1 cellular context compared by ENCODE assay signal in the genomic region with DNA sequence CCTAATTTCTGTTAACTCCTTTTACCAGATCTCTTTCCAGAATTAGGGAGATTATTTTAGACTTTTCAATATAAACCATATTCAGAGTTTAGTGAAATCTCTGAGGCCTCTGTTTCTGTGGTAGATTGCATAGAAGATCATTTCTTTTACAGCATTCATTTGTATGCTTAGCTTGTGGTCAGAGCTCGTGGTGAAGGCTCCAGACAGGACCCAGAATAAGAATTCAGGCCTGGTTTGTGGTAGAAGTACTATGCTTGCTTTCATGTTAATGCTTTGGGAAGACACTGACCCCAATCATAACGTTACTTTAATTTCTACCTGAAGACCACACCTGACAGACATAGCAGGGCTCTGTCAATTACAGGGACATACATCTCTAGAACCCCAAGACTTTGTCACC.
TF ChIP-seq lines count a peak whose summit lies in the region.

No MANE protein-coding gene starts in this region.

TF ChIP-seq in GM23338, 12 proteins besides CTCF, POLR2A, EP300 and RAD21 (continued from another document):
- TF ChIP-seq, protein P1, sequence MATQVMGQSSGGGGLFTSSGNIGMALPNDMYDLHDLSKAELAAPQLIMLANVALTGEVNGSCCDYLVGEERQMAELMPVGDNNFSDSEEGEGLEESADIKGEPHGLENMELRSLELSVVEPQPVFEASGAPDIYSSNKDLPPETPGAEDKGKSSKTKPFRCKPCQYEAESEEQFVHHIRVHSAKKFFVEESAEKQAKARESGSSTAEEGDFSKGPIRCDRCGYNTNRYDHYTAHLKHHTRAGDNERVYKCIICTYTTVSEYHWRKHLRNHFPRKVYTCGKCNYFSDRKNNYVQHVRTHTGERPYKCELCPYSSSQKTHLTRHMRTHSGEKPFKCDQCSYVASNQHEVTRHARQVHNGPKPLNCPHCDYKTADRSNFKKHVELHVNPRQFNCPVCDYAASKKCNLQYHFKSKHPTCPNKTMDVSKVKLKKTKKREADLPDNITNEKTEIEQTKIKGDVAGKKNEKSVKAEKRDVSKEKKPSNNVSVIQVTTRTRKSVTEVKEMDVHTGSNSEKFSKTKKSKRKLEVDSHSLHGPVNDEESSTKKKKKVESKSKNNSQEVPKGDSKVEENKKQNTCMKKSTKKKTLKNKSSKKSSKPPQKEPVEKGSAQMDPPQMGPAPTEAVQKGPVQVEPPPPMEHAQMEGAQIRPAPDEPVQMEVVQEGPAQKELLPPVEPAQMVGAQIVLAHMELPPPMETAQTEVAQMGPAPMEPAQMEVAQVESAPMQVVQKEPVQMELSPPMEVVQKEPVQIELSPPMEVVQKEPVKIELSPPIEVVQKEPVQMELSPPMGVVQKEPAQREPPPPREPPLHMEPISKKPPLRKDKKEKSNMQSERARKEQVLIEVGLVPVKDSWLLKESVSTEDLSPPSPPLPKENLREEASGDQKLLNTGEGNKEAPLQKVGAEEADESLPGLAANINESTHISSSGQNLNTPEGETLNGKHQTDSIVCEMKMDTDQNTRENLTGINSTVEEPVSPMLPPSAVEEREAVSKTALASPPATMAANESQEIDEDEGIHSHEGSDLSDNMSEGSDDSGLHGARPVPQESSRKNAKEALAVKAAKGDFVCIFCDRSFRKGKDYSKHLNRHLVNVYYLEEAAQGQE (IDR thresholded peaks at IDR 0.05; ENCODE audit: unreplicated experiment): no peak
- no peak for TF ChIP-seq STAT1 (IDR thresholded peaks at IDR 0.05; ENCODE audit: unreplicated experiment)
- TF ChIP-seq CREB1 (CRISPR knock-in tag; IDR thresholded peaks at IDR 0.05; ENCODE audit: low read depth): no peak
- TF ChIP-seq, protein P2, sequence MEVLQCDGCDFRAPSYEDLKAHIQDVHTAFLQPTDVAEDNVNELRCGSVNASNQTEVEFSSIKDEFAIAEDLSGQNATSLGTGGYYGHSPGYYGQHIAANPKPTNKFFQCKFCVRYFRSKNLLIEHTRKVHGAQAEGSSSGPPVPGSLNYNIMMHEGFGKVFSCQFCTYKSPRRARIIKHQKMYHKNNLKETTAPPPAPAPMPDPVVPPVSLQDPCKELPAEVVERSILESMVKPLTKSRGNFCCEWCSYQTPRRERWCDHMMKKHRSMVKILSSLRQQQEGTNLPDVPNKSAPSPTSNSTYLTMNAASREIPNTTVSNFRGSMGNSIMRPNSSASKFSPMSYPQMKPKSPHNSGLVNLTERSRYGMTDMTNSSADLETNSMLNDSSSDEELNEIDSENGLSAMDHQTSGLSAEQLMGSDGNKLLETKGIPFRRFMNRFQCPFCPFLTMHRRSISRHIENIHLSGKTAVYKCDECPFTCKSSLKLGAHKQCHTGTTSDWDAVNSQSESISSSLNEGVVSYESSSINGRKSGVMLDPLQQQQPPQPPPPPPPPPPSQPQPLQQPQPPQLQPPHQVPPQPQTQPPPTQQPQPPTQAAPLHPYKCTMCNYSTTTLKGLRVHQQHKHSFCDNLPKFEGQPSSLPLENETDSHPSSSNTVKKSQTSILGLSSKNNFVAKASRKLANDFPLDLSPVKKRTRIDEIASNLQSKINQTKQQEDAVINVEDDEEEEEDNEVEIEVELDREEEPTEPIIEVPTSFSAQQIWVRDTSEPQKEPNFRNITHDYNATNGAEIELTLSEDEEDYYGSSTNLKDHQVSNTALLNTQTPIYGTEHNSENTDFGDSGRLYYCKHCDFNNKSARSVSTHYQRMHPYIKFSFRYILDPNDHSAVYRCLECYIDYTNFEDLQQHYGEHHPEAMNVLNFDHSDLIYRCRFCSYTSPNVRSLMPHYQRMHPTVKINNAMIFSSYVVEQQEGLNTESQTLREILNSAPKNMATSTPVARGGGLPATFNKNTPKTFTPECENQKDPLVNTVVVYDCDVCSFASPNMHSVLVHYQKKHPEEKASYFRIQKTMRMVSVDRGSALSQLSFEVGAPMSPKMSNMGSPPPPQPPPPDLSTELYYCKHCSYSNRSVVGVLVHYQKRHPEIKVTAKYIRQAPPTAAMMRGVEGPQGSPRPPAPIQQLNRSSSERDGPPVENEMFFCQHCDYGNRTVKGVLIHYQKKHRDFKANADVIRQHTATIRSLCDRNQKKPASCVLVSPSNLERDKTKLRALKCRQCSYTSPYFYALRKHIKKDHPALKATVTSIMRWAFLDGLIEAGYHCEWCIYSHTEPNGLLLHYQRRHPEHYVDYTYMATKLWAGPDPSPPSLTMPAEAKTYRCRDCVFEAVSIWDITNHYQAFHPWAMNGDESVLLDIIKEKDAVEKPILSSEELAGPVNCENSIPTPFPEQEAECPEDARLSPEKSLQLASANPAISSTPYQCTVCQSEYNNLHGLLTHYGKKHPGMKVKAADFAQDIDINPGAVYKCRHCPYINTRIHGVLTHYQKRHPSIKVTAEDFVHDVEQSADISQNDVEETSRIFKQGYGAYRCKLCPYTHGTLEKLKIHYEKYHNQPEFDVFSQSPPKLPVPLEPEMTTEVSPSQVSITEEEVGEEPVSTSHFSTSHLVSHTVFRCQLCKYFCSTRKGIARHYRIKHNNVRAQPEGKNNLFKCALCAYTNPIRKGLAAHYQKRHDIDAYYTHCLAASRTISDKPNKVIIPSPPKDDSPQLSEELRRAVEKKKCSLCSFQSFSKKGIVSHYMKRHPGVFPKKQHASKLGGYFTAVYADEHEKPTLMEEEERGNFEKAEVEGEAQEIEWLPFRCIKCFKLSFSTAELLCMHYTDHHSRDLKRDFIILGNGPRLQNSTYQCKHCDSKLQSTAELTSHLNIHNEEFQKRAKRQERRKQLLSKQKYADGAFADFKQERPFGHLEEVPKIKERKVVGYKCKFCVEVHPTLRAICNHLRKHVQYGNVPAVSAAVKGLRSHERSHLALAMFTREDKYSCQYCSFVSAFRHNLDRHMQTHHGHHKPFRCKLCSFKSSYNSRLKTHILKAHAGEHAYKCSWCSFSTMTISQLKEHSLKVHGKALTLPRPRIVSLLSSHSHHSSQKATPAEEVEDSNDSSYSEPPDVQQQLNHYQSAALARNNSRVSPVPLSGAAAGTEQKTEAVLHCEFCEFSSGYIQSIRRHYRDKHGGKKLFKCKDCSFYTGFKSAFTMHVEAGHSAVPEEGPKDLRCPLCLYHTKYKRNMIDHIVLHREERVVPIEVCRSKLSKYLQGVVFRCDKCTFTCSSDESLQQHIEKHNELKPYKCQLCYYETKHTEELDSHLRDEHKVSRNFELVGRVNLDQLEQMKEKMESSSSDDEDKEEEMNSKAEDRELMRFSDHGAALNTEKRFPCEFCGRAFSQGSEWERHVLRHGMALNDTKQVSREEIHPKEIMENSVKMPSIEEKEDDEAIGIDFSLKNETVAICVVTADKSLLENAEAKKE (CRISPR knock-in tag; IDR thresholded peaks at IDR 0.05): no peak
- no peak for TF ChIP-seq EZH2phosphoT487 (IDR thresholded peaks at IDR 0.05; ENCODE audit: unreplicated experiment)
- TF ChIP-seq JUNB (IDR thresholded peaks at IDR 0.05; ENCODE audit: unreplicated experiment): no peak
